22 cellular contexts compared by ENCODE assay signal in genomic region chr6:75656479-75656878, GRCh38. TPM values are rescaled to one million over a fixed set of nuclear protein-coding genes. Genes with fewer than 3 reads are reported as not detected.
A peak's percentile ranks its signal among the peaks of the same experiment; 100 is the strongest.
DNase-seq lines count a peak whose midpoint lies in the region; ATAC-seq, FAIRE-seq and TF ChIP-seq lines count a peak whose summit lies in the region.
"Had no signal": no experiment of that assay in that cellular context is flagged by ENCODE, and none has a peak within 500 bp of the region (broad histone marks: within the 10 kb centered on the region; RNA-seq: fewer than 3 reads in every experiment).

No MANE protein-coding gene starts in this region.

- H3F3A ChIP-seq in GM23338 (replicated peaks; ENCODE audit: low read depth) (no peaks in the 10 kb centered on the region), smooth muscle cell (ENCODE audit: low read depth) (peaks cover 10% of the 10 kb centered on the region)

- H3K36me3 Mint-ChIP-seq in activated T-cell treated with anti-CD3 and anti-CD28 coated beads, Interleukin-2, amount 50 U/mL, for 24 hours (ENCODE audit: low read depth), result peaks cover 88% of the 10 kb centered on the region
- H3K36me3 Mint-ChIP-seq in GM23338 (ENCODE audit: low read depth) (peaks cover 37% of the 10 kb centered on the region), astrocyte (ENCODE audit: low read depth, unreplicated experiment) (peaks cover 12% of the 10 kb centered on the region)

- H3K4me3 ChIP-seq in GM23338 (no peak overlapping the region), astrocyte (ENCODE audit: insufficient read depth, low read depth, low read length) (no peak overlapping the region), smooth muscle cell (no peak overlapping the region)
- H3K4me3 ChIP-seq: dorsolateral prefrontal cortex, esophagus muscularis mucosa had no signal

- no peaks in the 10 kb centered on the region for H3K9me3 Mint-ChIP-seq in activated T-cell treated with anti-CD3 and anti-CD28 coated beads, Interleukin-2, amount 50 U/mL, for 24 hours
- no peaks in the 10 kb centered on the region for H3K9me3 Mint-ChIP-seq in GM23338
- no peaks in the 10 kb centered on the region for H3K9me3 Mint-ChIP-seq in astrocyte (ENCODE audit: unreplicated experiment)
- H3K9me3 Mint-ChIP-seq: activated CD4-positive, alpha-beta memory T cell treated with anti-CD3 and anti-CD28 coated beads, Interleukin-2, amount 10 ng/mL, durations not matched to agents 7 days and 5 days; activated naive CD8-positive, alpha-beta T cell treated with anti-CD3 and anti-CD28 coated beads, Interleukin-2, amount 50 U/mL, for 24 hours; activated T-helper 17 cell treated with anti-CD3 and anti-CD28 coated beads, Interleukin-2, amount 50 U/mL, for 72 hours; CD14-positive monocyte; nephron progenitor cell had no signal

- DNase-seq in activated T-cell treated with anti-CD3 and anti-CD28 coated beads, Interleukin-2, amount 50 U/mL, for 24 hours, result no peak
- DNase-seq in activated T-cell treated with anti-CD3 and anti-CD28 coated beads, Interleukin-2, amount 50 U/mL, for 48 hours, result no peak
- DNase-seq in GM23338 (ENCODE audit: low spot score), result no peak
- no peak for DNase-seq in astrocyte (ENCODE audit: low read depth)
- no peak for DNase-seq in smooth muscle cell (lab: John Stamatoyannopoulos, UW; ENCODE audit: unreplicated experiment)
- DNase-seq in left colon, result no peak
- DNase-seq in effector CD8-positive, alpha-beta T cell (lab: John Stamatoyannopoulos, UW), result no peak
- DNase-seq in NCI-H345 (lab: John Stamatoyannopoulos, UW), result no peak
- DNase-seq: activated CD4-positive, alpha-beta memory T cell treated with anti-CD3 and anti-CD28 coated beads, Interleukin-2, amount 10 ng/mL, durations not matched to agents 7 days and 5 days; activated naive CD8-positive, alpha-beta T cell treated with anti-CD3 and anti-CD28 coated beads, Interleukin-2, amount 50 U/mL, for 24 hours; dorsolateral prefrontal cortex; mammary epithelial cell; NCI-H1417 treated with DMSO at 0.1 percent for 48 hours; nephron progenitor cell; retina; stimulated activated CD4-positive, alpha-beta T cell treated with anti-CD3 and anti-CD28 coated beads, Interleukin-15, amount 100 ng/mL, for 24 hours; SW 1271 had no signal

- intact Hi-C loops in left colon (cut with DNase I, micrococcal nuclease), result no loop called here

- H3K9me2 ChIP-seq in GM23338 (ENCODE audit: insufficient read depth), result no peaks in the 10 kb centered on the region

- peak overlapping the region; percentile 20 for H3K27ac Mint-ChIP-seq in activated T-cell treated with anti-CD3 and anti-CD28 coated beads, Interleukin-2, amount 50 U/mL, for 24 hours
- H3K27ac Mint-ChIP-seq in GM23338 (0 out of 2 replicates have a peak overlapping the region, but pooled peaks have one; percentile 40), astrocyte (ENCODE audit: unreplicated experiment) (peak overlapping the region; percentile 10)
- H3K27ac Mint-ChIP-seq: activated CD4-positive, alpha-beta memory T cell treated with anti-CD3 and anti-CD28 coated beads, Interleukin-2, amount 10 ng/mL, durations not matched to agents 7 days and 5 days; activated naive CD8-positive, alpha-beta T cell treated with anti-CD3 and anti-CD28 coated beads, Interleukin-2, amount 50 U/mL, for 24 hours had no signal

- no peak for ATAC-seq in GM23338
- no peak for ATAC-seq in left colon
- ATAC-seq: activated naive CD8-positive, alpha-beta T cell treated with anti-CD3 and anti-CD28 coated beads, Interleukin-2, amount 50 U/mL, for 24 hours; activated T-helper 17 cell treated with anti-CD3 and anti-CD28 coated beads, Interleukin-2, amount 50 U/mL, for 72 hours; HCT116 had no signal

- FAIRE-seq in astrocyte (lab: Jason Lieb, UNC), result no peak

- no peaks in the 10 kb centered on the region; the same call in none of the 2 replicates for H3K79me2 ChIP-seq in GM23338 (replicated peaks; ENCODE audit: insufficient read depth)
- peaks cover 14% of the 10 kb centered on the region for H3K79me2 ChIP-seq in astrocyte (ENCODE audit: insufficient read depth, low read length)
- peaks cover 10% of the 10 kb centered on the region for H3K79me2 ChIP-seq in smooth muscle cell (ENCODE audit: low read depth)

- H3K4me1 ChIP-seq in GM23338 (ENCODE audit: insufficient read depth) (no peaks in the 10 kb centered on the region), astrocyte (ENCODE audit: insufficient read depth, low read length) (no peaks in the 10 kb centered on the region), smooth muscle cell (ENCODE audit: low read depth) (no peaks in the 10 kb centered on the region)

- H3K9me3 ChIP-seq in astrocyte (ENCODE audit: insufficient read depth, low read depth, low read length) (no peaks in the 10 kb centered on the region), smooth muscle cell (replicated peaks; ENCODE audit: low read depth) (no peaks in the 10 kb centered on the region)
- H3K9me3 ChIP-seq: esophagus muscularis mucosa had no signal

- peaks cover 20% of the 10 kb centered on the region; the same call in 1 of the 2 replicates for H3K36me3 ChIP-seq in GM23338 (ENCODE audit: insufficient read depth)
- H3K36me3 ChIP-seq in astrocyte (ENCODE audit: insufficient read depth, low read length), result peaks cover 31% of the 10 kb centered on the region
- H3K36me3 ChIP-seq in smooth muscle cell (ENCODE audit: low read depth), result peaks cover 22% of the 10 kb centered on the region

- TF ChIP-seq CTCF in GM23338 (conservative IDR thresholded peaks at IDR 0.05; ENCODE audit: low read depth in 2 of 2) (no peak), astrocyte (IDR thresholded peaks at IDR 0.05; ENCODE audit: insufficient read depth, low read depth, low read length) (no peak), smooth muscle cell (IDR thresholded peaks at IDR 0.05; ENCODE audit: borderline replicate concordance, insufficient read depth, poor library complexity, severe bottlenecking) (no peak)

- no peaks in the 10 kb centered on the region for H3K27me3 Mint-ChIP-seq in activated T-cell treated with anti-CD3 and anti-CD28 coated beads, Interleukin-2, amount 50 U/mL, for 24 hours
- no peaks in the 10 kb centered on the region for H3K27me3 Mint-ChIP-seq in GM23338 (ENCODE audit: insufficient read depth, low read depth, poor library complexity)
- H3K27me3 Mint-ChIP-seq in astrocyte (ENCODE audit: low read depth, unreplicated experiment), result no peaks in the 10 kb centered on the region
- H3K27me3 Mint-ChIP-seq: activated CD4-positive, alpha-beta memory T cell treated with anti-CD3 and anti-CD28 coated beads, Interleukin-2, amount 10 ng/mL, durations not matched to agents 7 days and 5 days; activated naive CD8-positive, alpha-beta T cell treated with anti-CD3 and anti-CD28 coated beads, Interleukin-2, amount 50 U/mL, for 24 hours; activated T-helper 17 cell treated with anti-CD3 and anti-CD28 coated beads, Interleukin-2, amount 50 U/mL, for 72 hours had no signal

- no peak overlapping the region for H3K4me2 ChIP-seq in GM23338
- H3K4me2 ChIP-seq in astrocyte (ENCODE audit: low read length), result no peak overlapping the region
- H3K4me2 ChIP-seq in smooth muscle cell, result peak overlapping the region; percentile 21

- H2AFZ ChIP-seq in GM23338 (no peak overlapping the region), astrocyte (ENCODE audit: low read depth, low read length) (no peak overlapping the region), smooth muscle cell (ENCODE audit: low read depth) (no peak overlapping the region)

- peaks cover 2% of the 10 kb centered on the region for H3K4me1 Mint-ChIP-seq in activated T-cell treated with anti-CD3 and anti-CD28 coated beads, Interleukin-2, amount 50 U/mL, for 24 hours (ENCODE audit: low read depth)
- H3K4me1 Mint-ChIP-seq in GM23338 (no peaks in the 10 kb centered on the region), astrocyte (ENCODE audit: low read depth, unreplicated experiment) (peaks cover 6% of the 10 kb centered on the region)
- H3K4me1 Mint-ChIP-seq: activated CD4-positive, alpha-beta memory T cell treated with anti-CD3 and anti-CD28 coated beads, Interleukin-2, amount 10 ng/mL, durations not matched to agents 7 days and 5 days; activated T-helper 17 cell treated with anti-CD3 and anti-CD28 coated beads, Interleukin-2, amount 50 U/mL, for 72 hours; nephron progenitor cell had no signal

- no peak overlapping the region for H3K9ac ChIP-seq in astrocyte (ENCODE audit: low read length)
- no peak overlapping the region for H3K9ac ChIP-seq in smooth muscle cell (ENCODE audit: low read depth)

- H3K27me3 ChIP-seq in GM23338 (ENCODE audit: insufficient read depth) (no peaks in the 10 kb centered on the region), astrocyte (ENCODE audit: insufficient read depth, low read length) (no peaks in the 10 kb centered on the region), smooth muscle cell (ENCODE audit: low read depth) (no peaks in the 10 kb centered on the region)
- H3K27me3 ChIP-seq: dorsolateral prefrontal cortex, esophagus muscularis mucosa had no signal

- H4K20me1 ChIP-seq in GM23338 (replicated peaks; ENCODE audit: insufficient read depth), result no peaks in the 10 kb centered on the region; the same call in 1 of the 2 replicates
- H4K20me1 ChIP-seq in astrocyte (ENCODE audit: insufficient read depth, low read length), result peaks cover 3% of the 10 kb centered on the region
- H4K20me1 ChIP-seq in smooth muscle cell (ENCODE audit: low read depth), result peaks cover 3% of the 10 kb centered on the region

- H3K27ac ChIP-seq in GM23338 (ENCODE audit: low read depth) (no peak overlapping the region), astrocyte (ENCODE audit: low read depth, low read length) (no peak overlapping the region), smooth muscle cell (ENCODE audit: low read depth) (peak overlapping the region; percentile 26)
- H3K27ac ChIP-seq: esophagus muscularis mucosa, RWPE1 had no signal

- H3K4me3 Mint-ChIP-seq in activated T-cell treated with anti-CD3 and anti-CD28 coated beads, Interleukin-2, amount 50 U/mL, for 24 hours, result no peak overlapping the region
- H3K4me3 Mint-ChIP-seq in GM23338 (no peak overlapping the region), astrocyte (ENCODE audit: unreplicated experiment) (no peak overlapping the region)
- H3K4me3 Mint-ChIP-seq: activated CD4-positive, alpha-beta memory T cell treated with anti-CD3 and anti-CD28 coated beads, Interleukin-2, amount 10 ng/mL, durations not matched to agents 7 days and 5 days; activated naive CD8-positive, alpha-beta T cell treated with anti-CD3 and anti-CD28 coated beads, Interleukin-2, amount 50 U/mL, for 24 hours; activated T-helper 17 cell treated with anti-CD3 and anti-CD28 coated beads, Interleukin-2, amount 50 U/mL, for 72 hours; CD14-positive monocyte; nephron progenitor cell had no signal

RNA-seq across cellular contexts. Expression of gene SENP6, which starts 54.8 kb away (rescaled TPM):
- 108 and 114 TPM in 2 replicates for total RNA-seq in GM23338 (2014; rRNA removed; shearing (Covaris generic))
- polyA plus RNA-seq in GM23338 (2016; fragmentation: Nextera tagmentation; extraction: Ambion mirVana), result 62.5 and 66.6 TPM in 2 replicates
- 100 and 101 TPM in 2 replicates for total RNA-seq in astrocyte
- 126 and 130 TPM in 2 replicates for total RNA-seq in smooth muscle cell
- polyA plus RNA-seq in smooth muscle cell, result 45.0 and 50.2 TPM in 2 replicates
- total RNA-seq in left colon, result 10 to 100 TPM; 65.6 to 73.9 TPM
